ENCODE assay signal across 11 cellular contexts in genomic region chr11:63944987-63945386, GRCh38. TPM values are rescaled to one million over a fixed set of nuclear protein-coding genes. Genes with fewer than 3 reads are reported as not detected.
DNase-seq lines count a peak whose midpoint lies in the region; ATAC-seq and TF ChIP-seq lines count a peak whose summit lies in the region.
"Had no signal": no experiment of that assay in that cellular context is flagged by ENCODE, and none has a peak within 500 bp of the region (broad histone marks: within the 10 kb centered on the region; RNA-seq: fewer than 3 reads in every experiment).

No MANE protein-coding gene starts in this region.

- H3K4me1 ChIP-seq in liver (ENCODE audit: control insufficient read depth in 4 of 4, insufficient read depth in 4 of 4, low read length in 3 of 4) (peaks cover 6 to 13% (median 10%) of the 10 kb centered on the region in 4 donors), subcutaneous abdominal adipose tissue (ENCODE audit: control insufficient read depth in 5 of 5, insufficient read depth in 5 of 5, low read length in 5 of 5) (peaks cover 2 to 28% (median 19%) of the 10 kb centered on the region in 5 donors)

- peaks cover 40% of the 10 kb centered on the region for H3K4me1 Mint-ChIP-seq in HFFc6 (ENCODE audit: low read depth)
- no peaks in the 10 kb centered on the region for H3K4me1 Mint-ChIP-seq in activated T-helper 17 cell treated with anti-CD3 and anti-CD28 coated beads, Interleukin-2, amount 50 U/mL, for 72 hours

- no peaks in the 10 kb centered on the region for H3K9me3 Mint-ChIP-seq in HFFc6
- H3K9me3 Mint-ChIP-seq in activated T-helper 17 cell treated with anti-CD3 and anti-CD28 coated beads, Interleukin-2, amount 50 U/mL, for 72 hours, result no peaks in the 10 kb centered on the region

- DNase-seq in HFFc6 (no peak), coronary artery (ENCODE audit: low spot score) (no peak), GOT3 (lab: John Stamatoyannopoulos, UW) (no peak)
- DNase-seq: brain microvascular endothelial cell, DMS153, NCI-H510A had no signal

- H3K27ac ChIP-seq in coronary artery (peak overlapping the region; percentile 60 to 75), liver (ENCODE audit: low read depth in 1 of 2, low read length in 2 of 2) (peak overlapping the region in 1 of 2 donors; percentile 5), subcutaneous abdominal adipose tissue (ENCODE audit: low read depth, low read length) (peak overlapping the region; percentile 87)
- H3K27ac ChIP-seq: brain microvascular endothelial cell had no signal

- no peak overlapping the region for H3K9ac ChIP-seq in liver (ENCODE audit: low read depth in 1 of 2, low read length in 2 of 2)
- peak overlapping the region in 4 of 5 donors; percentile 17 to 54 (median 40) for H3K9ac ChIP-seq in subcutaneous abdominal adipose tissue (ENCODE audit: low read length in 5 of 5)

- TF ChIP-seq RAD21 in liver (IDR thresholded peaks at IDR 0.05), result no peak

- H3K36me3 ChIP-seq in liver (ENCODE audit: control insufficient read depth in 4 of 4, insufficient read depth in 3 of 4, low read depth in 1 of 4, low read length in 3 of 4) (peaks cover 0 to 3% (median 0%) of the 10 kb centered on the region in 4 donors), subcutaneous abdominal adipose tissue (ENCODE audit: control insufficient read depth in 5 of 5, insufficient read depth in 5 of 5, low read length in 5 of 5) (peaks cover 0 to 10% (median 5%) of the 10 kb centered on the region in 5 donors)

- TF ChIP-seq CTCF in HFFc6 (IDR thresholded peaks at IDR 0.05) (no peak), coronary artery (IDR thresholded peaks at IDR 0.05) (no peak), liver (IDR thresholded peaks at IDR 0.05; ENCODE audit: low read depth, low read length, missing input control) (no peak)

- H3K36me3 Mint-ChIP-seq in HFFc6 (ENCODE audit: low read depth), result peaks cover 9% of the 10 kb centered on the region; the same call in 1 of the 2 replicates
- H3K36me3 Mint-ChIP-seq in activated T-helper 17 cell treated with anti-CD3 and anti-CD28 coated beads, Interleukin-2, amount 50 U/mL, for 72 hours (ENCODE audit: low read depth), result peaks cover 29% of the 10 kb centered on the region

- H3K27me3 ChIP-seq in liver (ENCODE audit: control insufficient read depth in 4 of 4, insufficient read depth in 4 of 4, low read length in 3 of 4) (no peaks in the 10 kb centered on the region), subcutaneous abdominal adipose tissue (ENCODE audit: control insufficient read depth in 5 of 5, insufficient read depth in 4 of 5, low read length in 5 of 5) (no peaks in the 10 kb centered on the region)
- H3K27me3 ChIP-seq: brain microvascular endothelial cell had no signal

- ATAC-seq in HG02981 (IDR thresholded peaks at IDR 0.05; ENCODE audit: unreplicated experiment), result no peak
- no peak for ATAC-seq in activated T-helper 17 cell treated with anti-CD3 and anti-CD28 coated beads, Interleukin-2, amount 50 U/mL, for 72 hours (replicated peaks)
- no peak for ATAC-seq in GM19463 (IDR thresholded peaks at IDR 0.05; ENCODE audit: unreplicated experiment)

- H3K4me3 ChIP-seq in coronary artery (no peak overlapping the region), liver (ENCODE audit: low read depth in 1 of 3, low read length in 3 of 3) (no peak overlapping the region), subcutaneous abdominal adipose tissue (ENCODE audit: low read depth in 1 of 5, low read length in 5 of 5) (no peak overlapping the region)

- peak overlapping the region; percentile 58; the same call in 1 of the 2 replicates for H3K27ac Mint-ChIP-seq in HFFc6
- no peak overlapping the region for H3K27ac Mint-ChIP-seq in activated T-helper 17 cell treated with anti-CD3 and anti-CD28 coated beads, Interleukin-2, amount 50 U/mL, for 72 hours

- H3K9me3 ChIP-seq in liver (ENCODE audit: control insufficient read depth in 4 of 4, low read length in 3 of 4) (no peaks in the 10 kb centered on the region), subcutaneous abdominal adipose tissue (ENCODE audit: control insufficient read depth in 5 of 5, low read length in 5 of 5) (no peaks in the 10 kb centered on the region)

- 41% methylated on average over 8 of the region's 8 CpGs for WGBS in liver

- no peak overlapping the region; the same call in 1 of the 2 replicates for H3K4me3 Mint-ChIP-seq in HFFc6
- no peak overlapping the region for H3K4me3 Mint-ChIP-seq in activated T-helper 17 cell treated with anti-CD3 and anti-CD28 coated beads, Interleukin-2, amount 50 U/mL, for 72 hours

- H3K27me3 Mint-ChIP-seq in HFFc6 (ENCODE audit: insufficient read depth), result peaks cover 2% of the 10 kb centered on the region; the same call in 1 of the 2 replicates
- no peaks in the 10 kb centered on the region for H3K27me3 Mint-ChIP-seq in activated T-helper 17 cell treated with anti-CD3 and anti-CD28 coated beads, Interleukin-2, amount 50 U/mL, for 72 hours

TF ChIP-seq in liver, 16 proteins besides CTCF, POLR2A, EP300 and RAD21:
- TF ChIP-seq HNF4A (conservative IDR thresholded peaks at IDR 0.05), result peak; percentile 57 to 61
- TF ChIP-seq RXRA (IDR thresholded peaks at IDR 0.05), result peak; percentile 82 to 87
- peak; percentile 14 for TF ChIP-seq SP1 (IDR thresholded peaks at IDR 0.05)
- TF ChIP-seq FOXA2 (IDR thresholded peaks at IDR 0.05), result no peak

RNA-seq across cellular contexts. Expression of gene NAA40, which starts 6.2 kb away (rescaled TPM):
- total RNA-seq in HFFc6 (2021; fragmentation: NEBNext Ultra II Directional; extraction: Animal tissue kit (Norgen Biotek cat#: 25700)), result 10 to 100 TPM; 15.7 to 19.3 (median 17.6) TPM
- 1 to 10 TPM; 5.4 to 7.3 TPM for total RNA-seq in liver
- 1 to 10 TPM; 3.0 to 4.1 TPM for polyA plus RNA-seq in liver
- 10 to 100 TPM; 20.2 to 30.9 TPM for total RNA-seq in activated T-helper 17 cell treated with anti-CD3 and anti-CD28 coated beads, Interleukin-2, amount 50 U/mL, for 72 hours

RNA-seq across cellular contexts. Expression of gene RCOR2, which starts 28.0 kb away (rescaled TPM):
- total RNA-seq in HFFc6 (2021; fragmentation: NEBNext Ultra II Directional; extraction: Animal tissue kit (Norgen Biotek cat#: 25700)), result under 1 TPM; 0.34 to 0.72 (median 0.41) TPM
- total RNA-seq in liver, result under 1 TPM in 1 of 2 donors, not detected in 1; 0.19 TPM
- polyA plus RNA-seq in liver, result under 1 TPM in 1 of 2 donors, not detected in 1; 0.05 TPM
- under 1 TPM in 1 of 2 donors, not detected in 1; 0.32 TPM for total RNA-seq in activated T-helper 17 cell treated with anti-CD3 and anti-CD28 coated beads, Interleukin-2, amount 50 U/mL, for 72 hours

RNA-seq across cellular contexts. Expression of gene COX8A, which starts 29.4 kb away (rescaled TPM):
- total RNA-seq in HFFc6 (2021; fragmentation: NEBNext Ultra II Directional; extraction: Animal tissue kit (Norgen Biotek cat#: 25700)), result 100 to 1,000 TPM; 422 to 571 (median 505) TPM
- 100 to 1,000 TPM; 250 to 368 TPM for total RNA-seq in liver
- polyA plus RNA-seq in liver, result 100 to 1,000 TPM; 359 to 586 TPM
- 100 to 1,000 TPM; 329 to 461 TPM for total RNA-seq in activated T-helper 17 cell treated with anti-CD3 and anti-CD28 coated beads, Interleukin-2, amount 50 U/mL, for 72 hours

RNA-seq across cellular contexts. Expression of gene OTUB1, which starts 41.3 kb away (rescaled TPM):
- 10 to 100 TPM; 84.4 to 98.2 (median 90.9) TPM for total RNA-seq in HFFc6 (2021; fragmentation: NEBNext Ultra II Directional; extraction: Animal tissue kit (Norgen Biotek cat#: 25700))
- total RNA-seq in liver, result 10 to 100 TPM; 18.8 to 21.9 TPM
- 10 to 100 TPM; 35.1 to 44.6 TPM for polyA plus RNA-seq in liver
- total RNA-seq in activated T-helper 17 cell treated with anti-CD3 and anti-CD28 coated beads, Interleukin-2, amount 50 U/mL, for 72 hours, result 10 to 100 TPM; 59.4 to 84.2 TPM

Comparison
In these comparisons a context has a peak if more than half of its experiments do, and no peak if none do; other contexts are left out.
1. H3K9ac ChIP-seq: peak in subcutaneous abdominal adipose tissue (4 of 5); none in liver (0 of 2).